8 cellular contexts compared by ENCODE assay signal in the genomic region with DNA sequence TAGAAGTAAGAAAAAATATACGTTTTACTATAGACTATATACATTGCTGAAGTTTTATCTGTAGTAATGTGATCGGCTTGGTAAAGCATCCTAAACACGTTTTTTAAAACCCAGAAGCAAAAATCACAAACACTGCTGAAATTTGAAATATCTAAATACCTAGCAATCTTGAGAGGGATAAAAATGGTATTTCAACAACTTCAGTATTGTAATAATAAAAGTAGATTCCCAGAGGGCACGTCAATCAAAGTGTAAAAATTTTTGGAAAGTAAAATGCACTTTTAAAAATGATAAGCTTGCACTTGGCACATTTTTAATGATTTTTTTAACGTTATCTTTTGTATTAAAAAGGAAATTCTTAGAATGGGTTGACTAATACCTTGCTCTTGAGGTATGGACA. TPM values are rescaled to one million over a fixed set of nuclear protein-coding genes. Genes with fewer than 3 reads are reported as not detected.
A peak's percentile ranks its signal among the peaks of the same experiment; 100 is the strongest.
DNase-seq lines count a peak whose midpoint lies in the region; ATAC-seq and TF ChIP-seq lines count a peak whose summit lies in the region.
"Had no signal": no experiment of that assay in that cellular context is flagged by ENCODE, and none has a peak within 500 bp of the region (broad histone marks: within the 10 kb centered on the region; RNA-seq: fewer than 3 reads in every experiment).

No MANE protein-coding gene starts in this region.

- no peak overlapping the region for H3K27ac Mint-ChIP-seq in osteocyte (ENCODE audit: unreplicated experiment)

- H3K36me3 Mint-ChIP-seq in osteocyte (ENCODE audit: unreplicated experiment) = no peaks in the 10 kb centered on the region

- no peak for TF ChIP-seq POLR2A in esophagus muscularis mucosa (IDR thresholded peaks at IDR 0.05; ENCODE audit: low read depth)

- intact Hi-C loops in esophagus muscularis mucosa (cut with DNase I) = no loop called here

- no peaks in the 10 kb centered on the region for H3K27me3 ChIP-seq in OCI-LY1 (ENCODE audit: insufficient read depth, low read length)
- no peaks in the 10 kb centered on the region for H3K27me3 ChIP-seq in esophagus muscularis mucosa
- H3K27me3 ChIP-seq in osteoblast (ENCODE audit: insufficient read depth, low read length) = no peaks in the 10 kb centered on the region

- peaks cover 11% of the 10 kb centered on the region for H3K4me1 Mint-ChIP-seq in osteocyte (ENCODE audit: unreplicated experiment)

- no peaks in the 10 kb centered on the region for H3K79me2 ChIP-seq in OCI-LY1 (ENCODE audit: insufficient read depth, low read length)
- peaks cover 2% of the 10 kb centered on the region for H3K79me2 ChIP-seq in osteoblast (ENCODE audit: insufficient read depth, low read length)

- H3K9ac ChIP-seq in ES-I3 (ENCODE audit: low read depth, low read length) (peak overlapping the region; percentile 98), OCI-LY1 (ENCODE audit: low read length) (peak overlapping the region; percentile 100)

- H3K27ac ChIP-seq in OCI-LY1 (ENCODE audit: low read depth, low read length, poor library complexity, severe bottlenecking) (no peak overlapping the region), esophagus muscularis mucosa (replicated peaks in 1 of 4) (peak overlapping the region; percentile 97 to 99 (median 99)), osteoblast (ENCODE audit: low read depth, low read length) (peak overlapping the region; percentile 99)

- no peak overlapping the region for H2AFZ ChIP-seq in OCI-LY1 (ENCODE audit: low read length)
- no peak overlapping the region for H2AFZ ChIP-seq in osteoblast (ENCODE audit: low read length)

- no peak overlapping the region for H3K4me3 Mint-ChIP-seq in osteocyte (ENCODE audit: unreplicated experiment)

- H3K4me2 ChIP-seq in OCI-LY1 (ENCODE audit: low read length) (peak overlapping the region; percentile 95), osteoblast (ENCODE audit: insufficient read depth, low read length) (peak overlapping the region; percentile 73)

- no peaks in the 10 kb centered on the region for H3K36me3 ChIP-seq in ES-I3 (ENCODE audit: insufficient read depth, low read length)
- no peaks in the 10 kb centered on the region for H3K36me3 ChIP-seq in OCI-LY1 (ENCODE audit: insufficient read depth, low read length)
- H3K36me3 ChIP-seq in esophagus muscularis mucosa = no peaks in the 10 kb centered on the region
- no peaks in the 10 kb centered on the region for H3K36me3 ChIP-seq in osteoblast (ENCODE audit: insufficient read depth, low read length)

- H3F3A ChIP-seq in OCI-LY1 (ENCODE audit: insufficient read depth, low read length) = peaks cover 4% of the 10 kb centered on the region; the same call in 1 of the 2 replicates

- no peaks in the 10 kb centered on the region for H3K27me3 Mint-ChIP-seq in osteocyte (ENCODE audit: unreplicated experiment)

- no peaks in the 10 kb centered on the region for H3K9me3 ChIP-seq in ES-I3 (ENCODE audit: control insufficient read depth, insufficient read depth, low read length)
- no peaks in the 10 kb centered on the region for H3K9me3 ChIP-seq in OCI-LY1 (ENCODE audit: low read length)
- no peaks in the 10 kb centered on the region for H3K9me3 ChIP-seq in esophagus muscularis mucosa
- no peaks in the 10 kb centered on the region for H3K9me3 ChIP-seq in osteoblast (ENCODE audit: low read depth, low read length)

- TF ChIP-seq CTCF in OCI-LY1 (IDR thresholded peaks at IDR 0.05; ENCODE audit: low read length) = no peak
- TF ChIP-seq CTCF in esophagus muscularis mucosa (IDR thresholded peaks at IDR 0.05) = no peak
- no peak for TF ChIP-seq CTCF in osteoblast (IDR thresholded peaks at IDR 0.05; ENCODE audit: extremely low read depth, low read depth, low read length)
- no peak for TF ChIP-seq CTCF in osteocyte (IDR thresholded peaks at IDR 0.05)

- H3K9me2 ChIP-seq in OCI-LY1 (ENCODE audit: low read depth, low read length) = no peaks in the 10 kb centered on the region

- peaks cover 22% of the 10 kb centered on the region; the same call in 1 of the 2 replicates for H3K4me1 ChIP-seq in ES-I3 (ENCODE audit: insufficient read depth, low read length)
- H3K4me1 ChIP-seq in OCI-LY1 (ENCODE audit: insufficient read depth, low read length, severe bottlenecking) = peaks cover 30% of the 10 kb centered on the region
- peaks cover 9 to 26% (median 15%) of the 10 kb centered on the region in 4 donors for H3K4me1 ChIP-seq in esophagus muscularis mucosa
- H3K4me1 ChIP-seq in osteoblast (ENCODE audit: insufficient read depth, low read length) = peaks cover 12% of the 10 kb centered on the region

- DNase-seq in esophagus muscularis mucosa (ENCODE audit: extremely low spot score) (no peak), osteoblast (ENCODE audit: insufficient read length, low spot score, missing footprints) (no peak), osteocyte (ENCODE audit: extremely low spot score, unreplicated experiment) (no peak), pons (ENCODE audit: low spot score) (no peak)
- DNase-seq: foreskin melanocyte had no signal

- WGBS in esophagus muscularis mucosa = 66% methylated on average over 5 of the region's 5 CpGs

- no peak for ATAC-seq in HG03175 (IDR thresholded peaks at IDR 0.05; ENCODE audit: unreplicated experiment)

- no peak for TF ChIP-seq EP300 in esophagus muscularis mucosa (IDR thresholded peaks at IDR 0.05)

- no peaks in the 10 kb centered on the region for H3K9me3 Mint-ChIP-seq in osteocyte (ENCODE audit: unreplicated experiment)

- H3K4me3 ChIP-seq in OCI-LY1 (ENCODE audit: low read depth, low read length, poor library complexity, severe bottlenecking) = peak overlapping the region; percentile 93
- peak overlapping the region; percentile 76 to 92 (median 78) for H3K4me3 ChIP-seq in esophagus muscularis mucosa
- peak overlapping the region; percentile 98 for H3K4me3 ChIP-seq in osteoblast (ENCODE audit: insufficient read depth, low read length)

- H4K20me1 ChIP-seq in OCI-LY1 (ENCODE audit: insufficient read depth, low read length) (no peaks in the 10 kb centered on the region), osteoblast (ENCODE audit: insufficient read depth, low read length) (no peaks in the 10 kb centered on the region)

RNA-seq across cellular contexts. Expression of gene ZC3H6, which starts 1.6 kb away (rescaled TPM):
- total RNA-seq in esophagus muscularis mucosa (10 to 100 TPM; 12.8 to 22.0 (median 16.8) TPM), osteoblast (4.3 and 7.1 TPM in 2 replicates), osteocyte (7.3 and 8.2 TPM in 2 replicates)

RNA-seq across cellular contexts. Expression of gene ZC3H8, which starts 22.1 kb away (rescaled TPM):
- 1 to 10 TPM; 3.7 to 8.6 (median 5.7) TPM for total RNA-seq in esophagus muscularis mucosa
- 7.6 and 8.0 TPM in 2 replicates for total RNA-seq in osteoblast
- total RNA-seq in osteocyte = 7.4 and 9.9 TPM in 2 replicates
